ENCODE assay signal across 11 cellular contexts in the genomic region with DNA sequence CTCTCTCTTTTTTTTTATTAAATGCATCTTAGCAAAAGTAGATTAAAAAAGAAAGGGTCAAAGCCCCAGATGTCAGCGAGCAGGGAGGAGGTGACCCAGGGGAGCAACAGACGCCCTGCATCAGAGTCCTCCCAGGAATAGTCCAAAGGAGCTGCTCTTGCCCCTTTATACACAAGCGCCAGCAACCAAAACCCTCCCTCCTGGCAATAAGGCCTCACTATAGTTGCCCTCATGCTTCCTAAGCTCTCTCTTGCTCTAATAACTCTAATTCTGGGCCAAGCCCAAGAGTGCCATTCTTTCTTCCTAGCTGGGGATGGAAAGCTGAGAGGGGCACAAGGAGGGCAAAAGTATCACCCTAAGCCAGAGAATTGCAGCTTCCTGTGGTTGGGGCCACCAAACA. TPM values are rescaled to one million over a fixed set of nuclear protein-coding genes. Genes with fewer than 3 reads are reported as not detected.
A peak's percentile ranks its signal among the peaks of the same experiment; 100 is the strongest.
DNase-seq lines count a peak whose midpoint lies in the region; ATAC-seq, FAIRE-seq and TF ChIP-seq lines count a peak whose summit lies in the region.
"Had no signal": no experiment of that assay in that cellular context is flagged by ENCODE, and none has a peak within 500 bp of the region (broad histone marks: within the 10 kb centered on the region; RNA-seq: fewer than 3 reads in every experiment).

No MANE protein-coding gene starts in this region.

- no peaks in the 10 kb centered on the region for H3K27me3 Mint-ChIP-seq in activated naive CD8-positive, alpha-beta T cell treated with anti-CD3 and anti-CD28 coated beads for 36 hours

- H2AFZ ChIP-seq in smooth muscle cell (ENCODE audit: low read depth) = no peak overlapping the region

- ATAC-seq in HG02885 (IDR thresholded peaks at IDR 0.05; ENCODE audit: poor library complexity, unreplicated experiment) = no peak

- no peak overlapping the region for H3K9ac ChIP-seq in HUES64 (ENCODE audit: low read depth, low read length)
- peak overlapping the region; percentile 97 for H3K9ac ChIP-seq in smooth muscle cell (ENCODE audit: low read depth)

- DNase-seq in activated naive CD8-positive, alpha-beta T cell treated with anti-CD3 and anti-CD28 coated beads for 36 hours = no peak
- DNase-seq in smooth muscle cell (lab: John Stamatoyannopoulos, UW; ENCODE audit: unreplicated experiment) (no peak), GM19240 (ENCODE audit: insufficient read length, low spot score) (no peak), GM12892 (ENCODE audit: insufficient read length) (no peak), DMS53 (lab: John Stamatoyannopoulos, UW) (no peak)
- DNase-seq: NCI-H187 treated with DMSO at 0.1 percent for 48 hours had no signal

- WGBS in HUES64 = 79% methylated on average over 3 of the region's 3 CpGs
- WGBS in smooth muscle cell (ENCODE audit: low lambda C conversion rate) = 88% methylated on average over 3 of the region's 3 CpGs

- H3K4me1 Mint-ChIP-seq in activated naive CD8-positive, alpha-beta T cell treated with anti-CD3 and anti-CD28 coated beads for 36 hours = peaks cover 31% of the 10 kb centered on the region

- no peak for TF ChIP-seq CTCF in smooth muscle cell (IDR thresholded peaks at IDR 0.05; ENCODE audit: borderline replicate concordance, insufficient read depth, poor library complexity, severe bottlenecking)

- peak overlapping the region; percentile 86 for H3K4me2 ChIP-seq in smooth muscle cell

- H3K4me1 ChIP-seq in HUES64 (ENCODE audit: insufficient read depth, low read length) = peaks cover 17% of the 10 kb centered on the region
- H3K4me1 ChIP-seq in smooth muscle cell (ENCODE audit: low read depth) = peaks cover 39% of the 10 kb centered on the region

- H3K27me3 ChIP-seq in HUES64 (ENCODE audit: insufficient read depth, low read length) = no peaks in the 10 kb centered on the region
- H3K27me3 ChIP-seq in layer of hippocampus (ENCODE audit: control insufficient read depth, insufficient read depth, low read length) = peaks cover 9% of the 10 kb centered on the region
- no peaks in the 10 kb centered on the region for H3K27me3 ChIP-seq in smooth muscle cell (ENCODE audit: low read depth)

- H3F3A ChIP-seq in smooth muscle cell (ENCODE audit: low read depth) = peaks cover 65% of the 10 kb centered on the region

- no peaks in the 10 kb centered on the region for H3K9me3 Mint-ChIP-seq in activated naive CD8-positive, alpha-beta T cell treated with anti-CD3 and anti-CD28 coated beads for 36 hours

- peak overlapping the region; percentile 76 for H3K27ac Mint-ChIP-seq in activated naive CD8-positive, alpha-beta T cell treated with anti-CD3 and anti-CD28 coated beads for 36 hours

- no peak overlapping the region for H3K4me3 Mint-ChIP-seq in activated naive CD8-positive, alpha-beta T cell treated with anti-CD3 and anti-CD28 coated beads for 36 hours

- no peak for FAIRE-seq in GM12892 (lab: Jason Lieb, UNC)

- H3K79me2 ChIP-seq in smooth muscle cell (ENCODE audit: low read depth) = no peaks in the 10 kb centered on the region

- no peak overlapping the region for H3K4me3 ChIP-seq in HUES64 (ENCODE audit: low read length)
- no peak overlapping the region for H3K4me3 ChIP-seq in smooth muscle cell

- no peaks in the 10 kb centered on the region for H4K20me1 ChIP-seq in smooth muscle cell (ENCODE audit: low read depth)

- TF ChIP-seq POLR2A in GM12892 (IDR thresholded peaks at IDR 0.05; ENCODE audit: low read depth, low read length) = no peak

- H3K36me3 Mint-ChIP-seq in activated naive CD8-positive, alpha-beta T cell treated with anti-CD3 and anti-CD28 coated beads for 36 hours = peaks cover 39% of the 10 kb centered on the region

- peak overlapping the region; percentile 89 for H3K27ac ChIP-seq in HUES64 (ENCODE audit: low read depth, low read length)
- H3K27ac ChIP-seq in layer of hippocampus (ENCODE audit: low read depth, low read length) = peak overlapping the region; percentile 82
- H3K27ac ChIP-seq in smooth muscle cell (ENCODE audit: low read depth) = peak overlapping the region; percentile 100

- H3K36me3 ChIP-seq in HUES64 (ENCODE audit: insufficient read depth, low read length) (peaks cover 55% of the 10 kb centered on the region), smooth muscle cell (ENCODE audit: low read depth) (no peaks in the 10 kb centered on the region)

- no peaks in the 10 kb centered on the region for H3K9me3 ChIP-seq in HUES64 (ENCODE audit: insufficient read depth, low read depth, low read length)
- H3K9me3 ChIP-seq in smooth muscle cell (replicated peaks; ENCODE audit: low read depth) = no peaks in the 10 kb centered on the region

RNA-seq across cellular contexts. Expression of gene PCDHGC5, which starts 26.3 kb away (rescaled TPM):
- 1.1 TPM for polyA plus RNA-seq in HUES64 (2013, experiment 1 of 2)
- polyA plus RNA-seq in HUES64 (2013, experiment 2 of 2) = 1.1 TPM
- not detected for total RNA-seq in activated naive CD8-positive, alpha-beta T cell treated with anti-CD3 and anti-CD28 coated beads for 36 hours
- total RNA-seq in smooth muscle cell = 1.8 and 3.4 TPM in 2 replicates
- polyA plus RNA-seq in smooth muscle cell = 1.5 and 3.3 TPM in 2 replicates
- 0.32 TPM for polyA plus RNA-seq in GM12892 (2012; ENCODE audit: missing spikeins)
- total RNA-seq: mononuclear cell had no signal

RNA-seq across cellular contexts. Expression of gene PCDHGC4, which starts 30.3 kb away (rescaled TPM):
- polyA plus RNA-seq in HUES64 (2013, experiment 1 of 2) = 16.4 TPM
- 20.7 TPM for polyA plus RNA-seq in HUES64 (2013, experiment 2 of 2)
- total RNA-seq in activated naive CD8-positive, alpha-beta T cell treated with anti-CD3 and anti-CD28 coated beads for 36 hours = not detected
- 1.2 and 3.8 TPM in 2 replicates for total RNA-seq in smooth muscle cell
- polyA plus RNA-seq in smooth muscle cell = 0.12 and 0.16 TPM in 2 replicates
- polyA plus RNA-seq in GM12892 (2012; ENCODE audit: missing spikeins) = 0.38 TPM
- total RNA-seq: SK-MEL-5 had no signal

RNA-seq across cellular contexts. Expression of gene PCDHGC3, which starts 39.4 kb away (rescaled TPM):
- 34.6 TPM for polyA plus RNA-seq in HUES64 (2013, experiment 1 of 2)
- 46.7 TPM for polyA plus RNA-seq in HUES64 (2013, experiment 2 of 2)
- total RNA-seq in activated naive CD8-positive, alpha-beta T cell treated with anti-CD3 and anti-CD28 coated beads for 36 hours = under 1 TPM in 1 of 2 experiments, not detected in 1; 0.33 TPM
- 38.2 and 50.3 TPM in 2 replicates for total RNA-seq in smooth muscle cell
- polyA plus RNA-seq in smooth muscle cell = 98.4 and 111 TPM in 2 replicates
- 9.2 TPM for polyA plus RNA-seq in GM12892 (2012; ENCODE audit: missing spikeins)

Comparison
In these comparisons a context has a peak if more than half of its experiments do, and no peak if none do; other contexts are left out.
1. RNA of gene PCDHGC3, which starts 39.4 kb away (total RNA-seq): 38.2 to 50.3 TPM in smooth muscle cell; 0.33 TPM in activated naive CD8-positive, alpha-beta T cell treated with anti-CD3 and anti-CD28 coated beads for 36 hours; every median in the first group is over 10 times any median in the second.
2. Peak in every context shown above with its lines, with median percentiles within 50 percentile points of each other: H3K27ac ChIP-seq.